In the genomic region with DNA sequence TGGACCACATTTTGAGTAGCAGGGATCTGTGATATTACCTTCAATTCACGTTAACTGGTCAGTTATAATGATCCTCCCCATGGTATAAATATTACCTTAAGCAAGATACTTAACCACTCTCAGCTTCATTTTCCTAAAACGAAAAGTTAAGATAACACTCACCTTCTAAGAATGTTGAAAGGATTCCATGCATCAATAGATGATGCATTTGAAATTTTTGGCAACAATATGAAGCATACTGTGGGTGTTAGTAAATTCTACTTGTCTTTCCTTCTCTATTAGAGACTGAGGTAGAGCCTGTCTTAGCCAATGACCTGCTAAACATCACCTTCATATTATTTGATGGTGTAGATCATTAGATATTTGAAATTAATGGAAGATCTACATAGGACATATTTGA, we compare ENCODE assay signal across 5 cellular contexts.
DNase-seq lines count a peak whose midpoint lies in the region; ATAC-seq, FAIRE-seq and TF ChIP-seq lines count a peak whose summit lies in the region.
"Not testable (repeated sequence)": the region's sequence is repeated elsewhere in the genome, so short reads cannot be mapped to it uniquely, and the experiment has no call there.

No MANE protein-coding gene starts in this region.

- peaks cover 20% of the 10 kb centered on the region for H3K4me1 Mint-ChIP-seq in WTC11

- TF ChIP-seq CTCF in WTC11 (IDR thresholded peaks at IDR 0.05); omental fat pad (IDR thresholded peaks at IDR 0.05): not testable (repeated sequence)

- H3K27ac Mint-ChIP-seq in WTC11, result peak overlapping the region; percentile 57; the same call in 1 of the 2 replicates

- POLR2A ChIA-PET in WTC11 (lab: Charles Lee), result not testable (repeated sequence)

- not testable (repeated sequence) for H3K4me3 Mint-ChIP-seq in WTC11

- CTCF ChIA-PET in WTC11 (lab: Charles Lee), result not testable (repeated sequence)

- peak; percentile 50 for FAIRE-seq in urothelium cell line (lab: Jason Lieb, UNC)

- H3K36me3 Mint-ChIP-seq in WTC11, result not testable (repeated sequence)

- not testable (repeated sequence) for ATAC-seq in SK-N-SH treated with all-trans-retinoic acid at 6 μM for 48 hours, WTC11
- peak; percentile 66 for ATAC-seq in omental fat pad (ENCODE audit: low FRiP score)

- DNase-seq in HS-5 (ENCODE audit: low read depth), result peak; percentile 1
- DNase-seq in WTC11 (ENCODE audit: low spot score); omental fat pad (ENCODE audit: low spot score); urothelium cell line (ENCODE audit: low spot score): not testable (repeated sequence)

- H3K9me3 Mint-ChIP-seq in WTC11, result not testable (repeated sequence)

- H3K27me3 Mint-ChIP-seq in WTC11 (ENCODE audit: low read depth), result not testable (repeated sequence)

TF ChIP-seq in SK-N-SH treated with all-trans-retinoic acid at 6 μM for 48 hours, 23 proteins besides CTCF, POLR2A, EP300 and RAD21:
- TF ChIP-seq ISL1 (CRISPR knock-in tag; IDR thresholded peaks at IDR 0.05), result peak; percentile 18; the same call in 1 of the 2 replicates
